In genomic region chr16:50520451-50521245, GRCh38 we compare ENCODE assay signal across 19 cellular contexts. TPM values are rescaled to one million over a fixed set of nuclear protein-coding genes. Genes with fewer than 3 reads are reported as not detected.
DNase-seq lines count a peak whose midpoint lies in the region; ATAC-seq and TF ChIP-seq lines count a peak whose summit lies in the region.
"Had no signal": no experiment of that assay in that cellular context is flagged by ENCODE, and none has a peak within 500 bp of the region (broad histone marks: within the 10 kb centered on the region; RNA-seq: fewer than 3 reads in every experiment).

No MANE protein-coding gene starts in this region.

- peaks cover 17% of the 10 kb centered on the region for H3K9me3 Mint-ChIP-seq in mesothelial cell of epicardium
- peaks cover 12% of the 10 kb centered on the region for H3K9me3 Mint-ChIP-seq in progenitor cell of endocrine pancreas (ENCODE audit: low read depth)

- H3K4me1 Mint-ChIP-seq in mesothelial cell of epicardium = peaks cover 11% of the 10 kb centered on the region
- H3K4me1 Mint-ChIP-seq in progenitor cell of endocrine pancreas (ENCODE audit: low read depth) = no peaks in the 10 kb centered on the region
- H3K4me1 Mint-ChIP-seq: activated naive CD4-positive, alpha-beta T cell treated with anti-CD3 and anti-CD28 coated beads, Interleukin-2, amount 50 U/mL, for 24 hours; B cell had no signal

- peak; percentile 1 to 24 for DNase-seq in NCI-H526 (lab: John Stamatoyannopoulos, UW)
- peak; percentile 69 for DNase-seq in coronary artery (ENCODE audit: low spot score)
- no peak for DNase-seq in mesothelial cell of epicardium (ENCODE audit: low spot score in 2 of 2, unreplicated experiment in 2 of 2)
- peak in 46 of 49 donors; percentile 13 to 84 (median 62) for DNase-seq in substantia nigra (lab: John Stamatoyannopoulos, UW)
- no peak for DNase-seq in progenitor cell of endocrine pancreas (ENCODE audit: low spot score, unreplicated experiment)
- DNase-seq in tibial nerve (ENCODE audit: low spot score in 2 of 2) = no peak
- DNase-seq: activated CD4-positive, alpha-beta T cell treated with anti-CD3 and anti-CD28 coated beads for 48 hours; DMS153; effector CD8-positive, alpha-beta T cell; NCI-H2081 treated with DMSO at 0.1 percent for 48 hours; NCI-H524 treated with DMSO at 0.1 percent for 48 hours; PC-3; SK-N-SH had no signal

- no peak for TF ChIP-seq POLR2A in tibial nerve (IDR thresholded peaks at IDR 0.05)

- TF ChIP-seq CTCF in coronary artery (IDR thresholded peaks at IDR 0.05) = no peak
- TF ChIP-seq CTCF in mesothelial cell of epicardium (IDR thresholded peaks at IDR 0.05; ENCODE audit: unreplicated experiment) = no peak
- no peak for TF ChIP-seq CTCF in progenitor cell of endocrine pancreas (IDR thresholded peaks at IDR 0.05; ENCODE audit: unreplicated experiment)
- TF ChIP-seq CTCF in tibial nerve (IDR thresholded peaks at IDR 0.05) = no peak

- H3K27me3 ChIP-seq in tibial nerve = peaks cover 0 to 7% of the 10 kb centered on the region in 2 donors
- H3K27me3 ChIP-seq: right atrium auricular region had no signal

- TF ChIP-seq EP300 in tibial nerve (IDR thresholded peaks at IDR 0.05) = no peak

- H3K4me1 ChIP-seq in tibial nerve = no peaks in the 10 kb centered on the region
- H3K4me1 ChIP-seq: breast epithelium, right atrium auricular region had no signal

- H3K27me3 Mint-ChIP-seq in mesothelial cell of epicardium (ENCODE audit: low read depth) = peaks cover 2% of the 10 kb centered on the region
- peaks cover 9% of the 10 kb centered on the region for H3K27me3 Mint-ChIP-seq in progenitor cell of endocrine pancreas

- no peak for ATAC-seq in HG02938 (IDR thresholded peaks at IDR 0.05; ENCODE audit: unreplicated experiment)
- ATAC-seq: naive thymus-derived CD4-positive, alpha-beta T cell; PC-3 had no signal

- WGBS in tibial nerve, 2 donors = 19 to 23% methylated on average over 6 of the region's 6 CpGs

- H3K27ac Mint-ChIP-seq in mesothelial cell of epicardium (peak overlapping the region; percentile 14), progenitor cell of endocrine pancreas (no peak overlapping the region)
- H3K27ac Mint-ChIP-seq: activated naive CD4-positive, alpha-beta T cell treated with anti-CD3 and anti-CD28 coated beads, Interleukin-2, amount 50 U/mL, for 24 hours; B cell; naive thymus-derived CD4-positive, alpha-beta T cell had no signal

- H3K27ac ChIP-seq in coronary artery (no peak overlapping the region), substantia nigra (ENCODE audit: low read depth, low read length, poor library complexity, severe bottlenecking) (peak overlapping the region; percentile 75), tibial nerve (no peak overlapping the region)
- H3K27ac ChIP-seq: breast epithelium, right atrium auricular region had no signal

- peaks cover 0 to 24% (median 0%) of the 10 kb centered on the region in 4 donors for H3K9me3 ChIP-seq in tibial nerve
- H3K9me3 ChIP-seq: SK-N-SH had no signal

- H3K4me3 Mint-ChIP-seq in mesothelial cell of epicardium (no peak overlapping the region), progenitor cell of endocrine pancreas (ENCODE audit: low read depth) (no peak overlapping the region)
- H3K4me3 Mint-ChIP-seq: activated naive CD4-positive, alpha-beta T cell treated with anti-CD3 and anti-CD28 coated beads, Interleukin-2, amount 50 U/mL, for 24 hours; B cell; naive thymus-derived CD4-positive, alpha-beta T cell had no signal

- H3K36me3 Mint-ChIP-seq in mesothelial cell of epicardium (peaks cover 5% of the 10 kb centered on the region), progenitor cell of endocrine pancreas (ENCODE audit: insufficient read depth) (no peaks in the 10 kb centered on the region)

- H3K4me3 ChIP-seq in coronary artery (no peak overlapping the region), tibial nerve (no peak overlapping the region)
- H3K4me3 ChIP-seq: breast epithelium, right atrium auricular region had no signal

- no peaks in the 10 kb centered on the region for H3K36me3 ChIP-seq in tibial nerve
- H3K36me3 ChIP-seq: breast epithelium, right atrium auricular region had no signal

RNA-seq across cellular contexts. Expression of gene NKD1, which starts 27.5 kb away (rescaled TPM):
- total RNA-seq in mesothelial cell of epicardium = 60.1 to 63.0 TPM (median 61.5 TPM) in 3 replicates
- total RNA-seq in progenitor cell of endocrine pancreas = 2.8 and 3.0 TPM in 2 replicates
- 10 to 100 TPM; 20.1 to 92.4 (median 43.1) TPM for total RNA-seq in tibial nerve

Comparison
In these comparisons a context has a peak if more than half of its experiments do, and no peak if none do; other contexts are left out.
1. DNase-seq: peak in NCI-H526 (2 of 2), coronary artery (single experiment) and substantia nigra (46 of 49); none in mesothelial cell of epicardium (0 of 2), progenitor cell of endocrine pancreas (single experiment) and tibial nerve (0 of 2).